1 cellular context compared by ENCODE assay signal in genomic region chr22:42079319-42080251, GRCh38.
TF ChIP-seq lines count a peak whose summit lies in the region.

A gene with protein sequence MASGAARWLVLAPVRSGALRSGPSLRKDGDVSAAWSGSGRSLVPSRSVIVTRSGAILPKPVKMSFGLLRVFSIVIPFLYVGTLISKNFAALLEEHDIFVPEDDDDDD (plus strand): TSS chr22:42079700. CDS start chr22:42079769, 69 bp downstream.

TF ChIP-seq in HepG2, 621 proteins besides CTCF, POLR2A, EP300 and RAD21 (continued from another document):
- 0 out of 2 replicates have a peak, but pooled peaks have one; percentile 8 for TF ChIP-seq PITX1 (CRISPR knock-in tag; IDR thresholded peaks at IDR 0.05)
- TF ChIP-seq, protein P1, sequence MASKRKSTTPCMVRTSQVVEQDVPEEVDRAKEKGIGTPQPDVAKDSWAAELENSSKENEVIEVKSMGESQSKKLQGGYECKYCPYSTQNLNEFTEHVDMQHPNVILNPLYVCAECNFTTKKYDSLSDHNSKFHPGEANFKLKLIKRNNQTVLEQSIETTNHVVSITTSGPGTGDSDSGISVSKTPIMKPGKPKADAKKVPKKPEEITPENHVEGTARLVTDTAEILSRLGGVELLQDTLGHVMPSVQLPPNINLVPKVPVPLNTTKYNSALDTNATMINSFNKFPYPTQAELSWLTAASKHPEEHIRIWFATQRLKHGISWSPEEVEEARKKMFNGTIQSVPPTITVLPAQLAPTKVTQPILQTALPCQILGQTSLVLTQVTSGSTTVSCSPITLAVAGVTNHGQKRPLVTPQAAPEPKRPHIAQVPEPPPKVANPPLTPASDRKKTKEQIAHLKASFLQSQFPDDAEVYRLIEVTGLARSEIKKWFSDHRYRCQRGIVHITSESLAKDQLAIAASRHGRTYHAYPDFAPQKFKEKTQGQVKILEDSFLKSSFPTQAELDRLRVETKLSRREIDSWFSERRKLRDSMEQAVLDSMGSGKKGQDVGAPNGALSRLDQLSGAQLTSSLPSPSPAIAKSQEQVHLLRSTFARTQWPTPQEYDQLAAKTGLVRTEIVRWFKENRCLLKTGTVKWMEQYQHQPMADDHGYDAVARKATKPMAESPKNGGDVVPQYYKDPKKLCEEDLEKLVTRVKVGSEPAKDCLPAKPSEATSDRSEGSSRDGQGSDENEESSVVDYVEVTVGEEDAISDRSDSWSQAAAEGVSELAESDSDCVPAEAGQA (IDR thresholded peaks at IDR 0.05; ENCODE audit: low read depth): peak; percentile 67
- TF ChIP-seq, protein P1 (CRISPR knock-in tag; IDR thresholded peaks at IDR 0.05; ENCODE audit: borderline replicate concordance): peak; percentile 50; the same call in 1 of the 2 replicates
- TF ChIP-seq ZNF138 (CRISPR knock-in tag; IDR thresholded peaks at IDR 0.05; ENCODE audit: low read depth): 0 out of 2 replicates have a peak, but pooled peaks have one; percentile 46
- no peak for TF ChIP-seq ZNF513 (CRISPR knock-in tag; conservative IDR thresholded peaks at IDR 0.05)
- peak; percentile 19; the same call in 1 of the 2 replicates for TF ChIP-seq SMAD3 (CRISPR knock-in tag; IDR thresholded peaks at IDR 0.05)
- TF ChIP-seq DNMT3B (CRISPR knock-in tag; conservative IDR thresholded peaks at IDR 0.05): no peak
- peak; percentile 63; the same call in 1 of the 2 replicates for TF ChIP-seq RXRB (CRISPR knock-in tag; IDR thresholded peaks at IDR 0.05; ENCODE audit: borderline replicate concordance)
- no peak; the same call in 1 of the 2 replicates for TF ChIP-seq NFATC3 (CRISPR knock-in tag; IDR thresholded peaks at IDR 0.05)
- TF ChIP-seq MED1 (CRISPR knock-in tag; IDR thresholded peaks at IDR 0.05): peak; percentile 76
- TF ChIP-seq PPARG (CRISPR knock-in tag; conservative IDR thresholded peaks at IDR 0.05): no peak
- TF ChIP-seq ZNF75D (CRISPR knock-in tag; IDR thresholded peaks at IDR 0.05; ENCODE audit: borderline replicate concordance): no peak
- peak; percentile 85; the same call in 1 of the 2 replicates for TF ChIP-seq ZNF891 (CRISPR knock-in tag; IDR thresholded peaks at IDR 0.05)
- no peak for TF ChIP-seq NCOA5 (CRISPR knock-in tag; IDR thresholded peaks at IDR 0.05)
- TF ChIP-seq ARNT2 (CRISPR knock-in tag; IDR thresholded peaks at IDR 0.05; ENCODE audit: low read depth): peak; percentile 66; the same call in 1 of the 2 replicates
- TF ChIP-seq ZFP36L2 (CRISPR knock-in tag; IDR thresholded peaks at IDR 0.05): no peak
- TF ChIP-seq, protein P2, sequence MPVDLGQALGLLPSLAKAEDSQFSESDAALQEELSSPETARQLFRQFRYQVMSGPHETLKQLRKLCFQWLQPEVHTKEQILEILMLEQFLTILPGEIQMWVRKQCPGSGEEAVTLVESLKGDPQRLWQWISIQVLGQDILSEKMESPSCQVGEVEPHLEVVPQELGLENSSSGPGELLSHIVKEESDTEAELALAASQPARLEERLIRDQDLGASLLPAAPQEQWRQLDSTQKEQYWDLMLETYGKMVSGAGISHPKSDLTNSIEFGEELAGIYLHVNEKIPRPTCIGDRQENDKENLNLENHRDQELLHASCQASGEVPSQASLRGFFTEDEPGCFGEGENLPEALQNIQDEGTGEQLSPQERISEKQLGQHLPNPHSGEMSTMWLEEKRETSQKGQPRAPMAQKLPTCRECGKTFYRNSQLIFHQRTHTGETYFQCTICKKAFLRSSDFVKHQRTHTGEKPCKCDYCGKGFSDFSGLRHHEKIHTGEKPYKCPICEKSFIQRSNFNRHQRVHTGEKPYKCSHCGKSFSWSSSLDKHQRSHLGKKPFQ (CRISPR knock-in tag; IDR thresholded peaks at IDR 0.05; ENCODE audit: insufficient replicate concordance): peak; percentile 25
